8 cellular contexts compared by ENCODE assay signal in the genomic region with DNA sequence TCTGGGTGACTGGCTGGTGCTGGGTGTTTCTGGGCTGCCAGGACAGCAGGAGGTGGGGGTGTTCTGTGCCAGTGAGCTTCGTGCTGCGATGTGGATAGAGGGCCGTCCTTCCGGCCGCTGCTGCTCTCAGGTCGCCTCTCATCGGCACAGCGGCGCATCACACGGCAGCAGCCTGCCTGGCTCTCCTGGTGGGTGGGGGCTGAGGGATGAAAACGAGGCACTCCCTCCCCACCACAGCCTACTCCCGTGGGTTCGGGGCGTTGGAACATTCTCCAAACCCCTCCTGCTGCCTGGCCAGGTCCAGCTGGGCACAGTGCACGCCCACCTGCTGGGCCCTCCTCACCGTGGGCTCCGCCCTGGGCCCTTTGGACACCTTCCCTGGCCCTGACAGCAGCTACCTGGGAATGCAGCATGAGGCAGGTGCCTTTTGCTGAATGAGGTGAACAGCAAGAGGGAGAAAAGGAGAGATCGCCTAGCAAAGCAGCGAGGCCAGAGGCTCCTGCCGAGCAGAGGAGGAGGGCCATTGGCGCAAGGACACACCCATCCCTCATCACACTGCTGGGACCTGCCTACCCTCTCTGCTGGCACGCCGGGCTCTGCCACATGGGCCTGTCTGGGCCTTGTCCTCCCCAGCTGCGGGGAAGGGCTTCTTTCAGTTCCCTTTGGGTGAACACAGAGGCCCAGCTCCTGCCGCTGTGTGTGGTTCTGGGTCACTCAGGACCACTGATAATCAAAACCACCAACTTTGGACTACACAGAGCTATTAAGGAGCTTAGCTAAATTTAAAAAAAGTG. TPM values are rescaled to one million over a fixed set of nuclear protein-coding genes. Genes with fewer than 3 reads are reported as not detected.
DNase-seq lines count a peak whose midpoint lies in the region; ATAC-seq and TF ChIP-seq lines count a peak whose summit lies in the region.

No MANE protein-coding gene starts in this region.

- peak; percentile 30 for ATAC-seq in HG02884 (IDR thresholded peaks at IDR 0.05; ENCODE audit: unreplicated experiment)

- H3K4me1 ChIP-seq in left ventricle myocardium inferior: peaks cover 53% of the 10 kb centered on the region

- H3K36me3 ChIP-seq in left ventricle myocardium inferior: no peaks in the 10 kb centered on the region

- peak overlapping the region; percentile 61 for H3K27ac ChIP-seq in left ventricle myocardium inferior (replicated peaks)

- peak; percentile 21 for DNase-seq in activated T-cell treated with anti-CD3 and anti-CD28 coated beads, Interleukin-2, amount 50 U/mL, for 1 hour
- DNase-seq in activated T-cell treated with anti-CD3 and anti-CD28 coated beads for 4 hours (no peak), NCI-H345 treated with DMSO at 0.1 percent for 48 hours (lab: John Stamatoyannopoulos, UW; ENCODE audit: unreplicated experiment) (peak; percentile 31), left ventricle myocardium inferior (no peak), erythroblast (lab: John Stamatoyannopoulos, UW) (no peak), midbrain (lab: John Stamatoyannopoulos, UW) (no peak), KG1 (lab: John Stamatoyannopoulos, UW) (no peak)

- H3K27me3 ChIP-seq in left ventricle myocardium inferior (ENCODE audit: low read depth): no peaks in the 10 kb centered on the region

- TF ChIP-seq POLR2A in erythroblast (IDR thresholded peaks at IDR 0.05; ENCODE audit: low read length): no peak

- TF ChIP-seq CTCF in left ventricle myocardium inferior (IDR thresholded peaks at IDR 0.05; ENCODE audit: borderline replicate concordance): no peak

- H3K4me3 ChIP-seq in left ventricle myocardium inferior: no peak overlapping the region

- no peaks in the 10 kb centered on the region for H3K9me3 ChIP-seq in left ventricle myocardium inferior (replicated peaks)

- intact Hi-C loops in left ventricle myocardium inferior (cut with micrococcal nuclease): no loop called here

RNA-seq across cellular contexts. Expression of a gene that starts 33.4 kb away (rescaled TPM):
- total RNA-seq in left ventricle myocardium inferior: 105 TPM

Comparison
In these comparisons a context has a peak if more than half of its experiments do, and no peak if none do; other contexts are left out.
1. DNase-seq: peak in activated T-cell treated with anti-CD3 and anti-CD28 coated beads, Interleukin-2, amount 50 U/mL, for 1 hour (single experiment) and NCI-H345 treated with DMSO at 0.1 percent for 48 hours (single experiment); none in activated T-cell treated with anti-CD3 and anti-CD28 coated beads for 4 hours (single experiment), left ventricle myocardium inferior (single experiment), erythroblast (0 of 2), midbrain (single experiment) and KG1 (single experiment).